8 cellular contexts compared by ENCODE assay signal in the genomic region with DNA sequence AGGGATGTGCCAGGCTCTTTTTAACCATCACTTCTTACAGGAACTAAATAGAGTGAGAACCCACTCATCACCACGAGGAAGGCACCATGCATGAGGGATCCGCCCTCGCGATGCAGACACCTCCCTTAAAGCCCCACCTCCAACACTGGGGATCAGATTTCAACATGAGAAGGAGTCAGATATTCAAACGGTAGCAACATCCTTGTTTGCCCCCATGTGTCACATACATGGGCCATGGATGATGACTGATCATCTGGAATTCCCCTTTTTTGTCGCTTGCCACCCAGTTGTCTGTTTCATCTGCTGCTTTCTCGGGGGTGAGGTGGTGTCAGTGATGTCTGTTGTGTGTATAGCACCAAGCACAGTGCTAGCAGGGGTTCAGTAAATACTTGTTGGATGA. TPM values are rescaled to one million over a fixed set of nuclear protein-coding genes. Genes with fewer than 3 reads are reported as not detected.
DNase-seq lines count a peak whose midpoint lies in the region; ATAC-seq and TF ChIP-seq lines count a peak whose summit lies in the region.

No MANE protein-coding gene starts in this region.

- H3K27me3 ChIP-seq in CD4-positive, alpha-beta T cell (ENCODE audit: control insufficient read depth, insufficient read depth, low read length): no peaks in the 10 kb centered on the region
- no peaks in the 10 kb centered on the region for H3K27me3 ChIP-seq in KMS-11 (ENCODE audit: insufficient read depth, low read depth)

- no peak overlapping the region for H3K4me3 ChIP-seq in KMS-11 (IDR thresholded peaks at IDR 0.05; ENCODE audit: insufficient read depth, low read depth, low read length)

- H3K36me3 ChIP-seq in KMS-11 (ENCODE audit: insufficient read depth): no peaks in the 10 kb centered on the region

- peak overlapping the region; percentile 49 for H3K4me3 Mint-ChIP-seq in CD4-positive, alpha-beta T cell
- H3K4me3 Mint-ChIP-seq in activated T-helper 2 cell treated with anti-CD3 and anti-CD28 coated beads, Interferon-gamma antibody, Interleukin-2, Interleukin-4, amounts not matched to agents 10 μg/mL and 5 μg/mL and 100 μg/mL, durations not matched to agents 14 hours and 24 hours and 36 hours (ENCODE audit: low read depth): peak overlapping the region; percentile 31

- H2AFZ ChIP-seq in KMS-11 (ENCODE audit: low read depth): 0 out of 2 replicates have a peak overlapping the region, but pooled peaks have one; percentile 3

- intact Hi-C loops in CD4-positive, alpha-beta T cell (cut with DNase I, micrococcal nuclease): no loop called here
- intact Hi-C loops in activated T-helper 2 cell treated with anti-CD3 and anti-CD28 coated beads, Interferon-gamma antibody, Interleukin-2, Interleukin-4, amounts not matched to agents 10 μg/mL and 5 μg/mL and 100 μg/mL, durations not matched to agents 14 hours and 24 hours and 36 hours (cut with micrococcal nuclease): loop anchor here (2.0 kb wide), 1 partner anchor 14 kb away; no protein-coding TSS in a partner anchor

- peak overlapping the region; percentile 98 for H3K27ac Mint-ChIP-seq in CD4-positive, alpha-beta T cell
- H3K27ac Mint-ChIP-seq in activated T-helper 2 cell treated with anti-CD3 and anti-CD28 coated beads, Interferon-gamma antibody, Interleukin-2, Interleukin-4, amounts not matched to agents 10 μg/mL and 5 μg/mL and 100 μg/mL, durations not matched to agents 14 hours and 24 hours and 36 hours: peak overlapping the region; percentile 78

- peaks cover 57% of the 10 kb centered on the region for H3K36me3 Mint-ChIP-seq in CD4-positive, alpha-beta T cell (ENCODE audit: low read depth)
- peaks cover 66% of the 10 kb centered on the region for H3K36me3 Mint-ChIP-seq in activated T-helper 2 cell treated with anti-CD3 and anti-CD28 coated beads, Interferon-gamma antibody, Interleukin-2, Interleukin-4, amounts not matched to agents 10 μg/mL and 5 μg/mL and 100 μg/mL, durations not matched to agents 14 hours and 24 hours and 36 hours (ENCODE audit: low read depth)

- H3K4me2 ChIP-seq in KMS-11: peak overlapping the region; percentile 67

- TF ChIP-seq CTCF in CD4-positive, alpha-beta T cell (IDR thresholded peaks at IDR 0.05): no peak
- TF ChIP-seq CTCF in KMS-11 (conservative IDR thresholded peaks at IDR 0.05; ENCODE audit: low read depth, low read length): no peak

- CTCF ChIA-PET in CD4-positive, alpha-beta T cell (lab: Charles Lee): interaction anchor here (1.1 to 2.0 kb wide), 4 partner anchors 12 to 53 kb away, joined by 3 to 5 read pairs (median 4); no protein-coding TSS in a partner anchor

- H3K27ac ChIP-seq in CD4-positive, alpha-beta T cell (ENCODE audit: low read depth, low read length): peak overlapping the region; percentile 52
- peak overlapping the region; percentile 98 for H3K27ac ChIP-seq in KMS-11

- H3K9me3 ChIP-seq in CD4-positive, alpha-beta T cell (ENCODE audit: control insufficient read depth, low read length): no peaks in the 10 kb centered on the region

- POLR2A ChIA-PET in CD4-positive, alpha-beta T cell (lab: Charles Lee): interaction anchor here (0.7 to 2.2 kb wide), 7 partner anchors 19 to 292 kb away, joined by 3 to 8 read pairs (median 3); no protein-coding TSS in a partner anchor

- H3K9ac ChIP-seq in KMS-11: peak overlapping the region; percentile 77

- H3K4me1 Mint-ChIP-seq in CD4-positive, alpha-beta T cell (ENCODE audit: low read depth): peaks cover 96% of the 10 kb centered on the region
- peaks cover 84% of the 10 kb centered on the region for H3K4me1 Mint-ChIP-seq in activated T-helper 2 cell treated with anti-CD3 and anti-CD28 coated beads, Interferon-gamma antibody, Interleukin-2, Interleukin-4, amounts not matched to agents 10 μg/mL and 5 μg/mL and 100 μg/mL, durations not matched to agents 14 hours and 24 hours and 36 hours (ENCODE audit: low read depth)

- no peaks in the 10 kb centered on the region for H3K9me3 Mint-ChIP-seq in CD4-positive, alpha-beta T cell
- no peaks in the 10 kb centered on the region for H3K9me3 Mint-ChIP-seq in activated T-helper 2 cell treated with anti-CD3 and anti-CD28 coated beads, Interferon-gamma antibody, Interleukin-2, Interleukin-4, amounts not matched to agents 10 μg/mL and 5 μg/mL and 100 μg/mL, durations not matched to agents 14 hours and 24 hours and 36 hours

- DNase-seq in CD4-positive, alpha-beta T cell: peak in 7 of 10 experiments; percentile 34 to 79 (median 52)
- DNase-seq in activated T-helper 2 cell treated with anti-CD3 and anti-CD28 coated beads, Interferon-gamma antibody, Interleukin-2, Interleukin-4, amounts not matched to agents 10 μg/mL and 5 μg/mL and 100 μg/mL, durations not matched to agents 14 hours and 24 hours and 36 hours (ENCODE audit: low spot score): peak; percentile 52
- peak; percentile 29 to 80 for DNase-seq in stimulated activated CD4-positive, alpha-beta T cell treated with anti-CD3 and anti-CD28 coated beads, Interleukin-4, amount 100 ng/mL, for 4 hours
- DNase-seq in DMS114 treated with DMSO at 0.1 percent for 48 hours (lab: John Stamatoyannopoulos, UW; ENCODE audit: unreplicated experiment) (no peak), SHP77 (lab: John Stamatoyannopoulos, UW) (no peak)

- peaks cover 71% of the 10 kb centered on the region for H3K79me2 ChIP-seq in KMS-11 (ENCODE audit: insufficient read depth, low read depth)

- H3K4me1 ChIP-seq in KMS-11 (ENCODE audit: low read depth, poor library complexity, severe bottlenecking): peaks cover 99% of the 10 kb centered on the region

- no peaks in the 10 kb centered on the region for H4K20me1 ChIP-seq in KMS-11 (ENCODE audit: insufficient read depth)

- ATAC-seq in CD4-positive, alpha-beta T cell (ENCODE audit: poor library complexity): peak; percentile 82
- ATAC-seq in GM21367 (IDR thresholded peaks at IDR 0.05; ENCODE audit: unreplicated experiment): peak; percentile 38
- no peak for ATAC-seq in SK-N-SH treated with all-trans-retinoic acid at 6 μM for 48 hours

- H3K27me3 Mint-ChIP-seq in CD4-positive, alpha-beta T cell: no peaks in the 10 kb centered on the region
- no peaks in the 10 kb centered on the region for H3K27me3 Mint-ChIP-seq in activated T-helper 2 cell treated with anti-CD3 and anti-CD28 coated beads, Interferon-gamma antibody, Interleukin-2, Interleukin-4, amounts not matched to agents 10 μg/mL and 5 μg/mL and 100 μg/mL, durations not matched to agents 14 hours and 24 hours and 36 hours (ENCODE audit: low read depth)

TF ChIP-seq in SK-N-SH treated with all-trans-retinoic acid at 6 μM for 48 hours, 23 proteins besides CTCF, POLR2A, EP300 and RAD21:
- TF ChIP-seq ARNTL (CRISPR knock-in tag; IDR thresholded peaks at IDR 0.05; ENCODE audit: borderline replicate concordance, low read depth): no peak
- TF ChIP-seq, protein P1, sequence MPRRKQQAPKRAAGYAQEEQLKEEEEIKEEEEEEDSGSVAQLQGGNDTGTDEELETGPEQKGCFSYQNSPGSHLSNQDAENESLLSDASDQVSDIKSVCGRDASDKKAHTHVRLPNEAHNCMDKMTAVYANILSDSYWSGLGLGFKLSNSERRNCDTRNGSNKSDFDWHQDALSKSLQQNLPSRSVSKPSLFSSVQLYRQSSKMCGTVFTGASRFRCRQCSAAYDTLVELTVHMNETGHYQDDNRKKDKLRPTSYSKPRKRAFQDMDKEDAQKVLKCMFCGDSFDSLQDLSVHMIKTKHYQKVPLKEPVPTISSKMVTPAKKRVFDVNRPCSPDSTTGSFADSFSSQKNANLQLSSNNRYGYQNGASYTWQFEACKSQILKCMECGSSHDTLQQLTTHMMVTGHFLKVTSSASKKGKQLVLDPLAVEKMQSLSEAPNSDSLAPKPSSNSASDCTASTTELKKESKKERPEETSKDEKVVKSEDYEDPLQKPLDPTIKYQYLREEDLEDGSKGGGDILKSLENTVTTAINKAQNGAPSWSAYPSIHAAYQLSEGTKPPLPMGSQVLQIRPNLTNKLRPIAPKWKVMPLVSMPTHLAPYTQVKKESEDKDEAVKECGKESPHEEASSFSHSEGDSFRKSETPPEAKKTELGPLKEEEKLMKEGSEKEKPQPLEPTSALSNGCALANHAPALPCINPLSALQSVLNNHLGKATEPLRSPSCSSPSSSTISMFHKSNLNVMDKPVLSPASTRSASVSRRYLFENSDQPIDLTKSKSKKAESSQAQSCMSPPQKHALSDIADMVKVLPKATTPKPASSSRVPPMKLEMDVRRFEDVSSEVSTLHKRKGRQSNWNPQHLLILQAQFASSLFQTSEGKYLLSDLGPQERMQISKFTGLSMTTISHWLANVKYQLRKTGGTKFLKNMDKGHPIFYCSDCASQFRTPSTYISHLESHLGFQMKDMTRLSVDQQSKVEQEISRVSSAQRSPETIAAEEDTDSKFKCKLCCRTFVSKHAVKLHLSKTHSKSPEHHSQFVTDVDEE (CRISPR knock-in tag; IDR thresholded peaks at IDR 0.05): no peak
- TF ChIP-seq GLIS3 (CRISPR knock-in tag; IDR thresholded peaks at IDR 0.05): no peak
- no peak for TF ChIP-seq ISL1 (CRISPR knock-in tag; IDR thresholded peaks at IDR 0.05)

RNA-seq across cellular contexts. Expression of a gene that starts 57.9 kb away (rescaled TPM):
- total RNA-seq in CD4-positive, alpha-beta T cell: 10 to 100 TPM; 92.1 to 92.3 TPM
- total RNA-seq in activated T-helper 2 cell treated with anti-CD3 and anti-CD28 coated beads, Interferon-gamma antibody, Interleukin-2, Interleukin-4, amounts not matched to agents 10 μg/mL and 5 μg/mL and 100 μg/mL, durations not matched to agents 14 hours and 24 hours and 36 hours: 72.4 and 73.9 TPM in 2 replicates

Comparison
In these comparisons a context has a peak if more than half of its experiments do, and no peak if none do; other contexts are left out.
1. DNase-seq: peak in CD4-positive, alpha-beta T cell (7 of 10), activated T-helper 2 cell treated with anti-CD3 and anti-CD28 coated beads, Interferon-gamma antibody, Interleukin-2, Interleukin-4, amounts not matched to agents 10 μg/mL and 5 μg/mL and 100 μg/mL, durations not matched to agents 14 hours and 24 hours and 36 hours (single experiment) and stimulated activated CD4-positive, alpha-beta T cell treated with anti-CD3 and anti-CD28 coated beads, Interleukin-4, amount 100 ng/mL, for 4 hours (2 of 2); none in DMS114 treated with DMSO at 0.1 percent for 48 hours (single experiment) and SHP77 (0 of 2).